Comparison of ENCODE assay signal across 1 cellular context in genomic region chr12:132304866-132305265, GRCh38. TPM values are rescaled to one million over a fixed set of nuclear protein-coding genes. Genes with fewer than 3 reads are reported as not detected.
"Had no signal": no experiment of that assay in that cellular context is flagged by ENCODE, and none has a peak within 500 bp of the region (broad histone marks: within the 10 kb centered on the region; RNA-seq: fewer than 3 reads in every experiment).

No MANE protein-coding gene starts in this region.

RNA-seq across cellular contexts. Expression of gene GALNT9, which starts 24.5 kb away (rescaled TPM):
- total RNA-seq: GM12878 had no signal
